Comparison of ENCODE assay signal across 1 cellular context in the genomic region with DNA sequence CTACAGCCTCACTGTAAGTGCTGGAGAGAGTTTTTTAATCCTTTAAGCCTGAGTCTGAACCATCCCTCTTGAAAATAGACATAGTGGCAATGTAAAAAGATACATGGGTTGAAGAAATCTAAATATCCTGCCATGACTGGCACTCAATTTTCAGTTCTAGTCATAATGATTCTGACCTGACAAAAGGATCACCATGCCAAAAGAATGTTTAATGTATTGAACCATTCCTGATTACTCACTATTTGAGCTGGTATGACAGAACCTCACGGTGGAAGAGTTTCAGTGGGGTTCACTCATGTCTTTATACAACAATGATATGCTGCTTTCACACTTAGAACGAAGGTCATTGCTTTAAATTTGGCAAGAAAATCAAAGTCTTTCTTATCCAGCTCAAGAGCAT.
TF ChIP-seq lines count a peak whose summit lies in the region.

No MANE protein-coding gene starts in this region.

TF ChIP-seq in IMR-90, 13 proteins besides CTCF, POLR2A, EP300 and RAD21 (continued from another document):
- no peak for TF ChIP-seq RFX5 (IDR thresholded peaks at IDR 0.05; ENCODE audit: low read depth, low read length)
- no peak for TF ChIP-seq RCOR1 (IDR thresholded peaks at IDR 0.05; ENCODE audit: insufficient replicate concordance, low read length)
- no peak for TF ChIP-seq MAZ (IDR thresholded peaks at IDR 0.05; ENCODE audit: borderline replicate concordance, low read depth, low read length)
- TF ChIP-seq FOS (IDR thresholded peaks at IDR 0.05; ENCODE audit: low read depth, low read length), result no peak
- TF ChIP-seq, protein P1, sequence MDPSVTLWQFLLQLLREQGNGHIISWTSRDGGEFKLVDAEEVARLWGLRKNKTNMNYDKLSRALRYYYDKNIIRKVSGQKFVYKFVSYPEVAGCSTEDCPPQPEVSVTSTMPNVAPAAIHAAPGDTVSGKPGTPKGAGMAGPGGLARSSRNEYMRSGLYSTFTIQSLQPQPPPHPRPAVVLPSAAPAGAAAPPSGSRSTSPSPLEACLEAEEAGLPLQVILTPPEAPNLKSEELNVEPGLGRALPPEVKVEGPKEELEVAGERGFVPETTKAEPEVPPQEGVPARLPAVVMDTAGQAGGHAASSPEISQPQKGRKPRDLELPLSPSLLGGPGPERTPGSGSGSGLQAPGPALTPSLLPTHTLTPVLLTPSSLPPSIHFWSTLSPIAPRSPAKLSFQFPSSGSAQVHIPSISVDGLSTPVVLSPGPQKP (IDR thresholded peaks at IDR 0.05; ENCODE audit: borderline replicate concordance, low read depth, low read length), result no peak
- TF ChIP-seq NFE2L2 (IDR thresholded peaks at IDR 0.05; ENCODE audit: low read depth, low read length), result no peak
- no peak for TF ChIP-seq MXI1 (IDR thresholded peaks at IDR 0.05; ENCODE audit: borderline replicate concordance, low read depth, low read length)
- no peak for TF ChIP-seq MAFK (IDR thresholded peaks at IDR 0.05; ENCODE audit: low read depth, low read length)
- no peak for TF ChIP-seq CEBPB (IDR thresholded peaks at IDR 0.05; ENCODE audit: low read depth, low read length)
